Comparison of ENCODE assay signal across 23 cellular contexts in the genomic region with DNA sequence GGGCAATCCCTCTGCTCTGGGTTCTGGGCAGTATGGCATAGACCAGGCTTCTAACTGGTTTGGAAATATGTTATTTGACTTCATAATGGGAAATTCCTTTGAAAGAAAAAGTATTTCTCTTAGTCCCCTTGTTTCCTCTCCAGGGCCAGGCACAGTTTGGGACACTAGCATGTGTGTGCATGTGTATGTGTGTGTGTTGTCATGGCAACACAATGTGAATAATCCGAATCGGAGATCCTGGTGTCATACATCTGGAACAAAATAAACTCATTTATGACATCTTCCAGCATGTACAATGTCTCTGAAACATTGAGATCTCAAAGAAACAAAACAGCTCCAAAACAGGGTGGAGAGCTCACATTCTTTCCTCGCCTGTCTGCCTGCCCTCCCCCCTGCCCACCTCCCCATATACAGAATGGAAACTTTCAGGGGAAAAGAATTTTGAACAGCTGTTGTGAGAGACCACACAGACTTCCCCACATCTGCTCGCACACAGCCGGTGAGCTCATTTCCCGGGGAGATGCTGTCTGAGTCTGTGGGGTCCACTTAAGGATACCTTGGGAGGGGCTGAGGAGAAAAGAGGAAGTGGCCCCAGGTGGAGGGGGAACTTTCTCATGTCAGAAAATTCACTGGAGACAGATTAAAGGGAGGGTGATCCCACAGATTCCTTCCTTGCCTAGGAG. TPM values are rescaled to one million over a fixed set of nuclear protein-coding genes. Genes with fewer than 3 reads are reported as not detected.
A peak's percentile ranks its signal among the peaks of the same experiment; 100 is the strongest.
DNase-seq lines count a peak whose midpoint lies in the region; ATAC-seq and TF ChIP-seq lines count a peak whose summit lies in the region.
"Had no signal": no experiment of that assay in that cellular context is flagged by ENCODE, and none has a peak within 500 bp of the region (broad histone marks: within the 10 kb centered on the region; RNA-seq: fewer than 3 reads in every experiment).

No MANE protein-coding gene starts in this region.

- no peak overlapping the region for H2BK15ac ChIP-seq in mesendoderm (replicated peaks; ENCODE audit: low read depth)

- H3K4me1 ChIP-seq in mesendoderm (ENCODE audit: control insufficient read depth, low read depth, low read length) (peaks cover 6% of the 10 kb centered on the region), smooth muscle cell (ENCODE audit: low read depth) (peaks cover 28% of the 10 kb centered on the region)
- H3K4me1 ChIP-seq: esophagus muscularis mucosa, pancreas, uterus had no signal

- H3K4me3 Mint-ChIP-seq in activated T-cell treated with anti-CD3 and anti-CD28 coated beads, Interleukin-2, amount 50 U/mL, for 24 hours, result no peak overlapping the region
- H3K4me3 Mint-ChIP-seq: activated CD4-positive, alpha-beta T cell treated with anti-CD3 and anti-CD28 coated beads, Interleukin-2, amount 10 ng/mL, durations not matched to agents 24 days and 14 days; activated naive CD8-positive, alpha-beta T cell; CD4-positive, CD25-positive, alpha-beta regulatory T cell; dendritic cell treated with granulocyte-macrophage colony-stimulating factor and Interleukin-4, amounts not matched to agents 40 ng/mL and 50 ng/mL, for 4 days had no signal

- no peak for ATAC-seq in HG02571 (IDR thresholded peaks at IDR 0.05; ENCODE audit: unreplicated experiment)
- ATAC-seq in GM21390 (IDR thresholded peaks at IDR 0.05; ENCODE audit: unreplicated experiment), result no peak
- ATAC-seq: pancreas had no signal

- no peak overlapping the region for H3K23ac ChIP-seq in mesendoderm (ENCODE audit: low read length)

- H3K27ac ChIP-seq in SK-N-MC, result no peak overlapping the region
- no peak overlapping the region for H3K27ac ChIP-seq in mesendoderm (ENCODE audit: low read depth, low read length)
- H3K27ac ChIP-seq in smooth muscle cell (ENCODE audit: low read depth), result peak overlapping the region; percentile 96
- H3K27ac ChIP-seq: brain microvascular endothelial cell, esophagus muscularis mucosa, pancreas, uterus had no signal

- H2AFZ ChIP-seq in smooth muscle cell (ENCODE audit: low read depth), result peak overlapping the region; percentile 7

- H3K4me2 ChIP-seq in mesendoderm (ENCODE audit: low read length), result no peak overlapping the region
- H3K4me2 ChIP-seq in smooth muscle cell, result peak overlapping the region; percentile 69

- no peak overlapping the region for H4K5ac ChIP-seq in mesendoderm (ENCODE audit: low read length)

- peak overlapping the region; percentile 11 for H3K27ac Mint-ChIP-seq in activated T-cell treated with anti-CD3 and anti-CD28 coated beads, Interleukin-2, amount 50 U/mL, for 24 hours
- H3K27ac Mint-ChIP-seq: activated CD4-positive, alpha-beta T cell treated with anti-CD3 and anti-CD28 coated beads, Interleukin-2, amount 10 ng/mL, durations not matched to agents 24 days and 14 days; activated naive CD8-positive, alpha-beta T cell; dendritic cell treated with granulocyte-macrophage colony-stimulating factor and Interleukin-4, amounts not matched to agents 40 ng/mL and 50 ng/mL, for 4 days had no signal

- H3K4ac ChIP-seq in mesendoderm (ENCODE audit: low read depth, low read length), result no peak overlapping the region

- no peaks in the 10 kb centered on the region for H3K36me3 Mint-ChIP-seq in activated T-cell treated with anti-CD3 and anti-CD28 coated beads, Interleukin-2, amount 50 U/mL, for 24 hours (ENCODE audit: low read depth)
- H3K36me3 Mint-ChIP-seq: activated naive CD8-positive, alpha-beta T cell had no signal

- no peaks in the 10 kb centered on the region for H4K20me1 ChIP-seq in smooth muscle cell (ENCODE audit: low read depth)

- H2BK5ac ChIP-seq in mesendoderm (ENCODE audit: low read length), result no peak overlapping the region

- no peak overlapping the region for H4K8ac ChIP-seq in mesendoderm (ENCODE audit: low read depth, low read length)

- no peaks in the 10 kb centered on the region for H3K27me3 ChIP-seq in mesendoderm (ENCODE audit: insufficient read depth, low read length, poor library complexity)
- H3K27me3 ChIP-seq in smooth muscle cell (ENCODE audit: low read depth), result no peaks in the 10 kb centered on the region
- H3K27me3 ChIP-seq: brain microvascular endothelial cell, pancreas, uterus had no signal

- no peak for DNase-seq in activated T-cell treated with anti-CD3 and anti-CD28 coated beads, Interleukin-2, amount 50 U/mL, for 24 hours
- DNase-seq in activated T-cell treated with anti-CD3 and anti-CD28 coated beads for 4 hours, result no peak
- no peak for DNase-seq in SK-N-MC (ENCODE audit: low read depth, low spot score)
- peak; percentile 17 for DNase-seq in mesendoderm
- DNase-seq in smooth muscle cell (lab: John Stamatoyannopoulos, UW; ENCODE audit: unreplicated experiment), result no peak
- no peak for DNase-seq in HCEC 1CT
- DNase-seq: activated CD4-positive, alpha-beta T cell treated with anti-CD3 and anti-CD28 coated beads, Interleukin-2, amount 10 ng/mL, durations not matched to agents 24 days and 14 days; brain microvascular endothelial cell; CD4-positive, CD25-positive, alpha-beta regulatory T cell; islet precursor cell; NCI-H2081 treated with DMSO at 0.1 percent for 48 hours; NCI-H69; OCI-M1; pancreas; SIG-M5; stimulated activated naive CD4-positive, alpha-beta T cell; T1000; uterus had no signal

- H3K79me2 ChIP-seq in mesendoderm (ENCODE audit: control insufficient read depth, insufficient read depth, low read length), result no peaks in the 10 kb centered on the region
- no peaks in the 10 kb centered on the region for H3K79me2 ChIP-seq in smooth muscle cell (ENCODE audit: low read depth)

- H3K79me1 ChIP-seq in mesendoderm (ENCODE audit: low read length), result no peaks in the 10 kb centered on the region

- no peak overlapping the region for H2AK5ac ChIP-seq in mesendoderm (ENCODE audit: low read length)

- no peaks in the 10 kb centered on the region for H3K27me3 Mint-ChIP-seq in activated T-cell treated with anti-CD3 and anti-CD28 coated beads, Interleukin-2, amount 50 U/mL, for 24 hours
- H3K27me3 Mint-ChIP-seq: activated naive CD8-positive, alpha-beta T cell; CD4-positive, CD25-positive, alpha-beta regulatory T cell had no signal

- H3K4me1 Mint-ChIP-seq in activated T-cell treated with anti-CD3 and anti-CD28 coated beads, Interleukin-2, amount 50 U/mL, for 24 hours (ENCODE audit: low read depth), result peaks cover 56% of the 10 kb centered on the region

- no CpG with 5 or more reads among the region's 6 CpGs for WGBS in mesendoderm (ENCODE audit: extremely low coverage, insufficient coverage, low lambda C conversion rate)
- 20% methylated on average over 6 of the region's 6 CpGs for WGBS in smooth muscle cell (ENCODE audit: low lambda C conversion rate)

- no peaks in the 10 kb centered on the region for H3K9me3 Mint-ChIP-seq in activated T-cell treated with anti-CD3 and anti-CD28 coated beads, Interleukin-2, amount 50 U/mL, for 24 hours
- H3K9me3 Mint-ChIP-seq: activated CD4-positive, alpha-beta T cell treated with anti-CD3 and anti-CD28 coated beads, Interleukin-2, amount 10 ng/mL, durations not matched to agents 24 days and 14 days; dendritic cell treated with granulocyte-macrophage colony-stimulating factor and Interleukin-4, amounts not matched to agents 40 ng/mL and 50 ng/mL, for 4 days had no signal

- peaks cover 8% of the 10 kb centered on the region for H3F3A ChIP-seq in smooth muscle cell (ENCODE audit: low read depth)

- H3K9ac ChIP-seq in SK-N-MC (ENCODE audit: insufficient read length) (no peak overlapping the region), mesendoderm (ENCODE audit: low read length) (no peak overlapping the region), smooth muscle cell (ENCODE audit: low read depth) (peak overlapping the region; percentile 90)

- no peak overlapping the region for H3K56ac ChIP-seq in mesendoderm (ENCODE audit: low read length)

- H3K9me3 ChIP-seq in SK-N-MC (ENCODE audit: low read depth, low read length) (no peaks in the 10 kb centered on the region), smooth muscle cell (replicated peaks; ENCODE audit: low read depth) (no peaks in the 10 kb centered on the region)
- H3K9me3 ChIP-seq: pancreas, uterus had no signal

- H3K18ac ChIP-seq in mesendoderm (ENCODE audit: low read length), result no peak overlapping the region

- TF ChIP-seq CTCF in smooth muscle cell (IDR thresholded peaks at IDR 0.05; ENCODE audit: borderline replicate concordance, insufficient read depth, poor library complexity, severe bottlenecking), result no peak

- H3K4me3 ChIP-seq in SK-N-MC, result 0 out of 2 replicates have a peak overlapping the region, but pooled peaks have one; percentile 3
- H3K4me3 ChIP-seq in mesendoderm (ENCODE audit: low read length), result no peak overlapping the region
- no peak overlapping the region for H3K4me3 ChIP-seq in smooth muscle cell
- H3K4me3 ChIP-seq: esophagus muscularis mucosa, pancreas, uterus had no signal

- H2BK120ac ChIP-seq in mesendoderm (ENCODE audit: low read depth, low read length), result no peak overlapping the region

- H3K36me3 ChIP-seq in SK-N-MC (ENCODE audit: insufficient read depth, low read length) (no peaks in the 10 kb centered on the region), mesendoderm (ENCODE audit: control insufficient read depth, insufficient read depth, low read length) (no peaks in the 10 kb centered on the region), smooth muscle cell (ENCODE audit: low read depth) (no peaks in the 10 kb centered on the region)
- H3K36me3 ChIP-seq: brain microvascular endothelial cell, esophagus muscularis mucosa, pancreas, uterus had no signal

RNA-seq across cellular contexts. Expression of a gene that starts 55.5 kb away (rescaled TPM):
- 7.2 TPM for polyA plus RNA-seq in mesendoderm (2013, experiment 1 of 2)
- polyA plus RNA-seq in mesendoderm (2013, experiment 2 of 2), result 8.6 TPM
- 9.6 and 13.0 TPM in 2 replicates for total RNA-seq in smooth muscle cell
- 3.0 and 6.1 TPM in 2 replicates for polyA plus RNA-seq in smooth muscle cell
